Comparison of ENCODE assay signal across 2 cellular contexts in the genomic region with DNA sequence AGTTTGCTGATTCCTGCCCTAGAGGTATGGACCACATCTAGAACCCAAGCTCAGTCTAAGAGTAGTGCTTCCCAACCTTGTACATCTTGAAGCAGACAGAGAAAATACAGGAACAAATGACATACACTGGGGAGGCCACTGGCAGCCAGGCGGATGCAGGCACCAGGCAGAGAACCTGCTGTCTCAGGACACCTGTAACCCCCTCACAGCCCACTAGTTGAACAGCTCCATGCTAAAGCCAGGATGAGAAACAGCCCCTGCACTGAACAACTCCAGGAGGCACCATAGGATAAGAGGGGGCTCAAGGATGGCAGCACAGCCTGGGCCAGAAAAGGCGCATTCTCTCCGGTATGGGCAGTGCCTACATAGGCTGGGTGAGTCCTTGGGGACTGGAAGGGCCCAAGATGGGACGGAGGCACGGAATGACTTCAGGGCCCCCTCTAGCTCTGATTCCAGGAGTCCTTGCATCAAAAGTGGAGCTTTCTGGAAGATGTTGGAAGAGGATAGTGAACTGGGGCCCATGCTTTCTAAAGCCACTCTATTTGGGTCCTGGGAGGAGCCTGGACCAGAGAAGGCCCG.
TF ChIP-seq lines count a peak whose summit lies in the region.

No MANE protein-coding gene starts in this region.

TF ChIP-seq in IMR-90, 13 proteins besides CTCF, POLR2A, EP300 and RAD21:
- TF ChIP-seq CEBPB (IDR thresholded peaks at IDR 0.05; ENCODE audit: low read depth, low read length) = no peak
- TF ChIP-seq RCOR1 (IDR thresholded peaks at IDR 0.05; ENCODE audit: insufficient replicate concordance, low read length) = no peak
- no peak for TF ChIP-seq RFX5 (IDR thresholded peaks at IDR 0.05; ENCODE audit: low read depth, low read length)
- no peak for TF ChIP-seq SMC3 (IDR thresholded peaks at IDR 0.05; ENCODE audit: low read depth, low read length)
- TF ChIP-seq BHLHE40 (IDR thresholded peaks at IDR 0.05; ENCODE audit: low read depth, low read length) = no peak
- TF ChIP-seq MXI1 (IDR thresholded peaks at IDR 0.05; ENCODE audit: borderline replicate concordance, low read depth, low read length) = no peak
- no peak for TF ChIP-seq NFE2L2 (IDR thresholded peaks at IDR 0.05; ENCODE audit: low read depth, low read length)
- TF ChIP-seq MAZ (IDR thresholded peaks at IDR 0.05; ENCODE audit: borderline replicate concordance, low read depth, low read length) = no peak
- TF ChIP-seq, protein P1, sequence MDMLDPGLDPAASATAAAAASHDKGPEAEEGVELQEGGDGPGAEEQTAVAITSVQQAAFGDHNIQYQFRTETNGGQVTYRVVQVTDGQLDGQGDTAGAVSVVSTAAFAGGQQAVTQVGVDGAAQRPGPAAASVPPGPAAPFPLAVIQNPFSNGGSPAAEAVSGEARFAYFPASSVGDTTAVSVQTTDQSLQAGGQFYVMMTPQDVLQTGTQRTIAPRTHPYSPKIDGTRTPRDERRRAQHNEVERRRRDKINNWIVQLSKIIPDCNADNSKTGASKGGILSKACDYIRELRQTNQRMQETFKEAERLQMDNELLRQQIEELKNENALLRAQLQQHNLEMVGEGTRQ (IDR thresholded peaks at IDR 0.05; ENCODE audit: low read depth, low read length) = no peak
- TF ChIP-seq, protein P2, sequence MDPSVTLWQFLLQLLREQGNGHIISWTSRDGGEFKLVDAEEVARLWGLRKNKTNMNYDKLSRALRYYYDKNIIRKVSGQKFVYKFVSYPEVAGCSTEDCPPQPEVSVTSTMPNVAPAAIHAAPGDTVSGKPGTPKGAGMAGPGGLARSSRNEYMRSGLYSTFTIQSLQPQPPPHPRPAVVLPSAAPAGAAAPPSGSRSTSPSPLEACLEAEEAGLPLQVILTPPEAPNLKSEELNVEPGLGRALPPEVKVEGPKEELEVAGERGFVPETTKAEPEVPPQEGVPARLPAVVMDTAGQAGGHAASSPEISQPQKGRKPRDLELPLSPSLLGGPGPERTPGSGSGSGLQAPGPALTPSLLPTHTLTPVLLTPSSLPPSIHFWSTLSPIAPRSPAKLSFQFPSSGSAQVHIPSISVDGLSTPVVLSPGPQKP (IDR thresholded peaks at IDR 0.05; ENCODE audit: borderline replicate concordance, low read depth, low read length) = no peak
- no peak for TF ChIP-seq FOS (IDR thresholded peaks at IDR 0.05; ENCODE audit: low read depth, low read length)
- no peak for TF ChIP-seq MAFK (IDR thresholded peaks at IDR 0.05; ENCODE audit: low read depth, low read length)
- no peak for TF ChIP-seq CHD1 (IDR thresholded peaks at IDR 0.05; ENCODE audit: low read depth, low read length)

TF ChIP-seq in WTC11, 78 proteins besides CTCF, POLR2A, EP300 and RAD21:
- TF ChIP-seq SP1 (CRISPR knock-in tag; conservative IDR thresholded peaks at IDR 0.05) = no peak
- TF ChIP-seq, protein P3, sequence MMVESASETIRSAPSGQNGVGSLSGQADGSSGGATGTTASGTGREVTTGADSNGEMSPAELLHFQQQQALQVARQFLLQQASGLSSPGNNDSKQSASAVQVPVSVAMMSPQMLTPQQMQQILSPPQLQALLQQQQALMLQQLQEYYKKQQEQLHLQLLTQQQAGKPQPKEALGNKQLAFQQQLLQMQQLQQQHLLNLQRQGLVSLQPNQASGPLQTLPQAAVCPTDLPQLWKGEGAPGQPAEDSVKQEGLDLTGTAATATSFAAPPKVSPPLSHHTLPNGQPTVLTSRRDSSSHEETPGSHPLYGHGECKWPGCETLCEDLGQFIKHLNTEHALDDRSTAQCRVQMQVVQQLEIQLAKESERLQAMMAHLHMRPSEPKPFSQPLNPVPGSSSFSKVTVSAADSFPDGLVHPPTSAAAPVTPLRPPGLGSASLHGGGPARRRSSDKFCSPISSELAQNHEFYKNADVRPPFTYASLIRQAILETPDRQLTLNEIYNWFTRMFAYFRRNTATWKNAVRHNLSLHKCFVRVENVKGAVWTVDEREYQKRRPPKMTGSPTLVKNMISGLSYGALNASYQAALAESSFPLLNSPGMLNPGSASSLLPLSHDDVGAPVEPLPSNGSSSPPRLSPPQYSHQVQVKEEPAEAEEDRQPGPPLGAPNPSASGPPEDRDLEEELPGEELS (CRISPR knock-in tag; IDR thresholded peaks at IDR 0.05) = no peak
- no peak for TF ChIP-seq NR2C2 (CRISPR knock-in tag; IDR thresholded peaks at IDR 0.05)
- no peak for TF ChIP-seq ZNF138 (CRISPR knock-in tag; conservative IDR thresholded peaks at IDR 0.05)
- no peak for TF ChIP-seq CREB1 (CRISPR knock-in tag; IDR thresholded peaks at IDR 0.05)
- TF ChIP-seq, protein P4, sequence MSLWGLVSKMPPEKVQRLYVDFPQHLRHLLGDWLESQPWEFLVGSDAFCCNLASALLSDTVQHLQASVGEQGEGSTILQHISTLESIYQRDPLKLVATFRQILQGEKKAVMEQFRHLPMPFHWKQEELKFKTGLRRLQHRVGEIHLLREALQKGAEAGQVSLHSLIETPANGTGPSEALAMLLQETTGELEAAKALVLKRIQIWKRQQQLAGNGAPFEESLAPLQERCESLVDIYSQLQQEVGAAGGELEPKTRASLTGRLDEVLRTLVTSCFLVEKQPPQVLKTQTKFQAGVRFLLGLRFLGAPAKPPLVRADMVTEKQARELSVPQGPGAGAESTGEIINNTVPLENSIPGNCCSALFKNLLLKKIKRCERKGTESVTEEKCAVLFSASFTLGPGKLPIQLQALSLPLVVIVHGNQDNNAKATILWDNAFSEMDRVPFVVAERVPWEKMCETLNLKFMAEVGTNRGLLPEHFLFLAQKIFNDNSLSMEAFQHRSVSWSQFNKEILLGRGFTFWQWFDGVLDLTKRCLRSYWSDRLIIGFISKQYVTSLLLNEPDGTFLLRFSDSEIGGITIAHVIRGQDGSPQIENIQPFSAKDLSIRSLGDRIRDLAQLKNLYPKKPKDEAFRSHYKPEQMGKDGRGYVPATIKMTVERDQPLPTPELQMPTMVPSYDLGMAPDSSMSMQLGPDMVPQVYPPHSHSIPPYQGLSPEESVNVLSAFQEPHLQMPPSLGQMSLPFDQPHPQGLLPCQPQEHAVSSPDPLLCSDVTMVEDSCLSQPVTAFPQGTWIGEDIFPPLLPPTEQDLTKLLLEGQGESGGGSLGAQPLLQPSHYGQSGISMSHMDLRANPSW (CRISPR knock-in tag; conservative IDR thresholded peaks at IDR 0.05; ENCODE audit: low read depth) = no peak
- TF ChIP-seq, protein P5, sequence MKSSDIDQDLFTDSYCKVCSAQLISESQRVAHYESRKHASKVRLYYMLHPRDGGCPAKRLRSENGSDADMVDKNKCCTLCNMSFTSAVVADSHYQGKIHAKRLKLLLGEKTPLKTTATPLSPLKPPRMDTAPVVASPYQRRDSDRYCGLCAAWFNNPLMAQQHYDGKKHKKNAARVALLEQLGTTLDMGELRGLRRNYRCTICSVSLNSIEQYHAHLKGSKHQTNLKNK (CRISPR knock-in tag; IDR thresholded peaks at IDR 0.05) = no peak
- no peak for TF ChIP-seq SMAD4 (CRISPR knock-in tag; IDR thresholded peaks at IDR 0.05)
- no peak for TF ChIP-seq CREM (CRISPR knock-in tag; IDR thresholded peaks at IDR 0.05)
- TF ChIP-seq, protein P6, sequence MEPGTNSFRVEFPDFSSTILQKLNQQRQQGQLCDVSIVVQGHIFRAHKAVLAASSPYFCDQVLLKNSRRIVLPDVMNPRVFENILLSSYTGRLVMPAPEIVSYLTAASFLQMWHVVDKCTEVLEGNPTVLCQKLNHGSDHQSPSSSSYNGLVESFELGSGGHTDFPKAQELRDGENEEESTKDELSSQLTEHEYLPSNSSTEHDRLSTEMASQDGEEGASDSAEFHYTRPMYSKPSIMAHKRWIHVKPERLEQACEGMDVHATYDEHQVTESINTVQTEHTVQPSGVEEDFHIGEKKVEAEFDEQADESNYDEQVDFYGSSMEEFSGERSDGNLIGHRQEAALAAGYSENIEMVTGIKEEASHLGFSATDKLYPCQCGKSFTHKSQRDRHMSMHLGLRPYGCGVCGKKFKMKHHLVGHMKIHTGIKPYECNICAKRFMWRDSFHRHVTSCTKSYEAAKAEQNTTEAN (CRISPR knock-in tag; IDR thresholded peaks at IDR 0.05) = no peak
